Comparison of ENCODE assay signal across 8 cellular contexts in genomic region chr10:80452688-80453391, GRCh38. TPM values are rescaled to one million over a fixed set of nuclear protein-coding genes. Genes with fewer than 3 reads are reported as not detected.
DNase-seq lines count a peak whose midpoint lies in the region; ATAC-seq and TF ChIP-seq lines count a peak whose summit lies in the region.

No MANE protein-coding gene starts in this region.

- H3K36me3 Mint-ChIP-seq in activated CD4-positive, alpha-beta memory T cell treated with anti-CD3 and anti-CD28 coated beads, Interleukin-2, amount 10 ng/mL, durations not matched to agents 7 days and 5 days (ENCODE audit: low read depth), result peaks cover 24% of the 10 kb centered on the region
- H3K36me3 Mint-ChIP-seq in effector memory CD8-positive, alpha-beta T cell (ENCODE audit: insufficient read depth), result peaks cover 23% of the 10 kb centered on the region

- peaks cover 20% of the 10 kb centered on the region for H3K4me1 ChIP-seq in iPS-18a (ENCODE audit: control insufficient read depth, low read depth, low read length)

- peak overlapping the region; percentile 29; the same call in 1 of the 2 replicates for H3K4me3 ChIP-seq in HFF-Myc (replicated peaks; ENCODE audit: low read depth, low read length)
- H3K4me3 ChIP-seq in iPS-18a (ENCODE audit: low read length), result peak overlapping the region; percentile 68
- peak overlapping the region in 1 of 7 experiments; percentile 17 for H3K4me3 ChIP-seq in skin epidermis

- peaks cover 15% of the 10 kb centered on the region for H3K27me3 ChIP-seq in iPS-18a (ENCODE audit: control insufficient read depth, insufficient read depth, low read length)

- H3K4me1 Mint-ChIP-seq in activated CD4-positive, alpha-beta memory T cell treated with anti-CD3 and anti-CD28 coated beads, Interleukin-2, amount 10 ng/mL, durations not matched to agents 7 days and 5 days, result peaks cover 41% of the 10 kb centered on the region
- H3K4me1 Mint-ChIP-seq in effector memory CD8-positive, alpha-beta T cell (ENCODE audit: low read depth in 2 of 2), result peaks cover 30 to 31% of the 10 kb centered on the region in 2 donors

- POLR2A ChIA-PET in activated CD4-positive, alpha-beta memory T cell treated with anti-CD3 and anti-CD28 coated beads, Interleukin-2, amount 10 ng/mL, durations not matched to agents 7 days and 5 days (lab: Charles Lee), result interaction anchor here (0.6 to 21.3 kb wide), 10 partner anchors 11 to 84 kb away, joined by 3 to 333 read pairs (median 4); no protein-coding TSS in a partner anchor

- H3K9me3 ChIP-seq in iPS-18a (ENCODE audit: control insufficient read depth, low read depth, low read length), result no peaks in the 10 kb centered on the region

- H3K27ac Mint-ChIP-seq in activated CD4-positive, alpha-beta memory T cell treated with anti-CD3 and anti-CD28 coated beads, Interleukin-2, amount 10 ng/mL, durations not matched to agents 7 days and 5 days, result peak overlapping the region; percentile 17
- peak overlapping the region in 1 of 2 donors; percentile 80 for H3K27ac Mint-ChIP-seq in effector memory CD8-positive, alpha-beta T cell

- H3K36me3 ChIP-seq in iPS-18a (ENCODE audit: control insufficient read depth, low read depth, low read length), result no peaks in the 10 kb centered on the region

- CTCF ChIA-PET in activated CD4-positive, alpha-beta memory T cell treated with anti-CD3 and anti-CD28 coated beads, Interleukin-2, amount 10 ng/mL, durations not matched to agents 7 days and 5 days (lab: Charles Lee), result interaction anchor here (0.8 to 14.5 kb wide), 6 partner anchors 9 to 103 kb away, joined by 3 to 318 read pairs (median 4); no protein-coding TSS in a partner anchor

- peak overlapping the region; percentile 77 for H3K4me3 Mint-ChIP-seq in activated CD4-positive, alpha-beta memory T cell treated with anti-CD3 and anti-CD28 coated beads, Interleukin-2, amount 10 ng/mL, durations not matched to agents 7 days and 5 days
- H3K4me3 Mint-ChIP-seq in effector memory CD8-positive, alpha-beta T cell, result no peak overlapping the region

- no peak for TF ChIP-seq CTCF in HFF-Myc (IDR thresholded peaks at IDR 0.05; ENCODE audit: low read depth, low read length, missing control alignments)

- H3K27ac ChIP-seq in iPS-18a (ENCODE audit: low read length) (no peak overlapping the region), skin epidermis (peak overlapping the region in 20 of 21 experiments; percentile 26 to 86 (median 80))

- DNase-seq in HFF-Myc (ENCODE audit: extremely low read depth, low read depth) (no peak), SKM-1 (lab: John Stamatoyannopoulos, UW; ENCODE audit: unreplicated experiment) (no peak), middle frontal gyrus (ENCODE audit: extremely low spot score, low spot score) (no peak)
- no peak for DNase-seq in activated CD4-positive, alpha-beta memory T cell treated with anti-CD3 and anti-CD28 coated beads, Interleukin-2, amount 10 ng/mL, durations not matched to agents 7 days and 5 days
- no peak for DNase-seq in effector memory CD8-positive, alpha-beta T cell

- H3K27me3 Mint-ChIP-seq in activated CD4-positive, alpha-beta memory T cell treated with anti-CD3 and anti-CD28 coated beads, Interleukin-2, amount 10 ng/mL, durations not matched to agents 7 days and 5 days, result no peaks in the 10 kb centered on the region
- H3K27me3 Mint-ChIP-seq in effector memory CD8-positive, alpha-beta T cell, result no peaks in the 10 kb centered on the region

- H3K9me3 Mint-ChIP-seq in activated CD4-positive, alpha-beta memory T cell treated with anti-CD3 and anti-CD28 coated beads, Interleukin-2, amount 10 ng/mL, durations not matched to agents 7 days and 5 days, result no peaks in the 10 kb centered on the region
- H3K9me3 Mint-ChIP-seq in effector memory CD8-positive, alpha-beta T cell, result no peaks in the 10 kb centered on the region

- ATAC-seq in effector memory CD8-positive, alpha-beta T cell (replicated peaks), result no peak
- ATAC-seq in GM21360 (IDR thresholded peaks at IDR 0.05; ENCODE audit: unreplicated experiment), result no peak

- peak overlapping the region; percentile 80 for H3K9ac ChIP-seq in iPS-18a (ENCODE audit: low read length)

RNA-seq across cellular contexts. Expression of gene TSPAN14, which starts 1.3 kb away (rescaled TPM):
- 100 to 1,000 TPM; 130 to 136 TPM for total RNA-seq in activated CD4-positive, alpha-beta memory T cell treated with anti-CD3 and anti-CD28 coated beads, Interleukin-2, amount 10 ng/mL, durations not matched to agents 7 days and 5 days

RNA-seq across cellular contexts. Expression of gene PRXL2A, which starts 44.5 kb away (rescaled TPM):
- total RNA-seq in activated CD4-positive, alpha-beta memory T cell treated with anti-CD3 and anti-CD28 coated beads, Interleukin-2, amount 10 ng/mL, durations not matched to agents 7 days and 5 days, result 1 to 10 TPM; 4.5 to 5.2 TPM
